ENCODE assay signal across 10 cellular contexts in the genomic region with DNA sequence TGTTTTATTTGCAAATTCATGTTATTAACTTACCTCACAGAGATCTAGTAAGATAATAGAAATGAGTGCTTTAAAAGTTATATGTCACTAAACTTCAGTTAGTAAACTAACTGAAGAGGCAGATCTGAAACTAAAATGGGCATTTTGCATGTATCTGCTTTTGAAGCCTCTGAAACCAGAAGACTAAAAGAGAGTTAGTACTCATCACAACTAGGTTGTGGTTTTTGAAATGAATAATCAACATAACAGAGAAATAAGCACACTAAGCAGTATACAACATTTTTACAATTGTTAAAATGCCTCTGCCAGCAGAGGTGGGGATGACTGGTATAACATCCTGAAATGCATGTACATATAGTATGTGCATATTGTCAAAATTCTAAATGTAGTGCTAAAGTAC.
DNase-seq lines count a peak whose midpoint lies in the region; ATAC-seq, FAIRE-seq and TF ChIP-seq lines count a peak whose summit lies in the region.
"Had no signal": no experiment of that assay in that cellular context is flagged by ENCODE, and none has a peak within 500 bp of the region (broad histone marks: within the 10 kb centered on the region; RNA-seq: fewer than 3 reads in every experiment).

No MANE protein-coding gene starts in this region.

- TF ChIP-seq EP300 in GM12878 (IDR thresholded peaks at IDR 0.05; ENCODE audit: borderline replicate concordance in 1 of 2, control insufficient read depth in 1 of 2, low read depth in 2 of 2, low read length in 2 of 2) (no peak), tibial nerve (IDR thresholded peaks at IDR 0.05) (no peak)

- in situ Hi-C loops in GM12878 (cut with MboI), result no loop called here

- no peak for TF ChIP-seq CTCF in GM12878 (IDR thresholded peaks at IDR 0.05 in 2 of 3, conservative IDR thresholded peaks at IDR 0.05 in 1 of 3; ENCODE audit: control insufficient read depth in 2 of 3, extremely low read depth in 1 of 3, insufficient read depth in 1 of 3, low read depth in 3 of 3, low read length in 3 of 3)
- no peak for TF ChIP-seq CTCF in tibial nerve (IDR thresholded peaks at IDR 0.05)

- peak; percentile 83 for FAIRE-seq in GM12878 (lab: Jason Lieb, UNC)

- DNase-seq in GM12878 (ENCODE audit: low read depth, low spot score) (peak; percentile 42), tibial nerve (ENCODE audit: low spot score in 2 of 2) (no peak), C1 segment of cervical spinal cord (lab: John Stamatoyannopoulos, UW) (no peak)
- no peak for DNase-seq in activated CD4-positive, alpha-beta T cell treated with anti-CD3 and anti-CD28 coated beads for 4 hours
- DNase-seq: activated CD4-positive, alpha-beta memory T cell treated with anti-CD3 and anti-CD28 coated beads for 36 hours; NCI-H1694 treated with DMSO at 0.1 percent for 48 hours; upper lobe of left lung had no signal

- ATAC-seq in GM18907 (IDR thresholded peaks at IDR 0.05; ENCODE audit: unreplicated experiment) (peak; percentile 100), GM21576 (IDR thresholded peaks at IDR 0.05; ENCODE audit: unreplicated experiment) (peak; percentile 100), HG03066 (IDR thresholded peaks at IDR 0.05; ENCODE audit: low read depth, unreplicated experiment) (peak; percentile 100), GM12878 (peak; percentile 89)

- H3K9ac ChIP-seq in GM12878 (ENCODE audit: control insufficient read depth, insufficient read depth, low read length), result no peak overlapping the region

- no peaks in the 10 kb centered on the region for H3K79me2 ChIP-seq in GM12878 (ENCODE audit: control insufficient read depth, insufficient read depth, low read length)

- H3K4me1 ChIP-seq in GM12878 (ENCODE audit: control insufficient read depth, insufficient read depth, low read length) (peaks cover 4% of the 10 kb centered on the region; the same call in 1 of the 2 replicates), tibial nerve (no peaks in the 10 kb centered on the region)
- H3K4me1 ChIP-seq: upper lobe of left lung had no signal

- H2AFZ ChIP-seq in GM12878 (ENCODE audit: control insufficient read depth, low read depth, low read length), result no peak overlapping the region

- CTCF ChIA-PET in GM12878 (lab: Yijun Ruan, JAX), result no interaction called here

- H3K4me3 ChIP-seq in GM12878 (no peak overlapping the region), tibial nerve (no peak overlapping the region)
- H3K4me3 ChIP-seq: upper lobe of left lung had no signal

- H3K27me3 ChIP-seq in GM12878 (replicated peaks in 1 of 2; ENCODE audit: control insufficient read depth in 2 of 2, insufficient read depth in 2 of 2, low read length in 1 of 2), result no peaks in the 10 kb centered on the region; a peak in 1 of 4 replicates
- H3K27me3 ChIP-seq in tibial nerve, result no peaks in the 10 kb centered on the region
- H3K27me3 ChIP-seq: upper lobe of left lung had no signal

- SMC1A ChIA-PET in GM12878 (lab: Charles Lee; ENCODE audit: uncharacterized antibody, unreplicated experiment), result interaction anchor here (0.8 kb wide), 1 partner anchor 254 kb away, joined by 3 read pairs; no protein-coding TSS in a partner anchor

- no TSS peak for BruUV-seq in GM12878 (replicated peaks; lab: Mats Ljungman, UMichigan)

- intact Hi-C loops in GM12878 (cut with micrococcal nuclease; ENCODE audit: unreplicated experiment), result no loop called here

- H4K20me1 ChIP-seq in GM12878 (ENCODE audit: control insufficient read depth, insufficient read depth), result no peaks in the 10 kb centered on the region

- RAD21 ChIA-PET in GM12878 (lab: Charles Lee; ENCODE audit: unreplicated experiment), result no interaction called here

- H3K4me2 ChIP-seq in GM12878 (ENCODE audit: control insufficient read depth, insufficient read depth), result peak overlapping the region; percentile 2; the same call in 1 of the 2 replicates

- TF ChIP-seq RAD21 in GM12878 (IDR thresholded peaks at IDR 0.05; ENCODE audit: insufficient read depth, low read depth, low read length), result no peak

- H3K9me3 ChIP-seq in GM12878 (replicated peaks; ENCODE audit: control insufficient read depth, insufficient read depth, low read length), result no peaks in the 10 kb centered on the region
- no peaks in the 10 kb centered on the region for H3K9me3 ChIP-seq in tibial nerve
- H3K9me3 ChIP-seq: upper lobe of left lung had no signal

- H3K36me3 ChIP-seq in GM12878 (ENCODE audit: control insufficient read depth in 2 of 2, insufficient read depth in 2 of 2, low read length in 1 of 2), result no peaks in the 10 kb centered on the region
- H3K36me3 ChIP-seq in tibial nerve, result no peaks in the 10 kb centered on the region
- H3K36me3 ChIP-seq: upper lobe of left lung had no signal

- no peak for TF ChIP-seq POLR2A in GM12878 (IDR thresholded peaks at IDR 0.05; ENCODE audit: low read depth, low read length)
- TF ChIP-seq POLR2A in tibial nerve (IDR thresholded peaks at IDR 0.05), result no peak

- POLR2A ChIA-PET in GM12878 (lab: Charles Lee), result no interaction called here

- H3K27ac ChIP-seq in GM12878 (ENCODE audit: control insufficient read depth, insufficient read depth) (no peak overlapping the region), tibial nerve (no peak overlapping the region)
- H3K27ac ChIP-seq: upper lobe of left lung had no signal

TF ChIP-seq in GM12878, 131 proteins besides CTCF, POLR2A, EP300 and RAD21:
- peak; percentile 65 for TF ChIP-seq MEF2B (IDR thresholded peaks at IDR 0.05; ENCODE audit: partially characterized antibody, poor library complexity, severe bottlenecking)
- TF ChIP-seq NR2F1 (conservative IDR thresholded peaks at IDR 0.05), result no peak
- TF ChIP-seq, protein P1, sequence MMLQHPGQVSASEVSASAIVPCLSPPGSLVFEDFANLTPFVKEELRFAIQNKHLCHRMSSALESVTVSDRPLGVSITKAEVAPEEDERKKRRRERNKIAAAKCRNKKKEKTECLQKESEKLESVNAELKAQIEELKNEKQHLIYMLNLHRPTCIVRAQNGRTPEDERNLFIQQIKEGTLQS (IDR thresholded peaks at IDR 0.05; ENCODE audit: borderline replicate concordance, extremely low read depth, low read depth, low read length), result no peak
- TF ChIP-seq SP1 (IDR thresholded peaks at IDR 0.05; ENCODE audit: low read depth, low read length), result no peak
- TF ChIP-seq ZNF24 (IDR thresholded peaks at IDR 0.05), result no peak
- TF ChIP-seq TCF7 (IDR thresholded peaks at IDR 0.05; ENCODE audit: borderline replicate concordance), result 0 out of 2 replicates have a peak, but pooled peaks have one; percentile 28
- no peak for TF ChIP-seq TBL1XR1 (IDR thresholded peaks at IDR 0.05; ENCODE audit: low read depth, low read length)
- TF ChIP-seq, protein P2, sequence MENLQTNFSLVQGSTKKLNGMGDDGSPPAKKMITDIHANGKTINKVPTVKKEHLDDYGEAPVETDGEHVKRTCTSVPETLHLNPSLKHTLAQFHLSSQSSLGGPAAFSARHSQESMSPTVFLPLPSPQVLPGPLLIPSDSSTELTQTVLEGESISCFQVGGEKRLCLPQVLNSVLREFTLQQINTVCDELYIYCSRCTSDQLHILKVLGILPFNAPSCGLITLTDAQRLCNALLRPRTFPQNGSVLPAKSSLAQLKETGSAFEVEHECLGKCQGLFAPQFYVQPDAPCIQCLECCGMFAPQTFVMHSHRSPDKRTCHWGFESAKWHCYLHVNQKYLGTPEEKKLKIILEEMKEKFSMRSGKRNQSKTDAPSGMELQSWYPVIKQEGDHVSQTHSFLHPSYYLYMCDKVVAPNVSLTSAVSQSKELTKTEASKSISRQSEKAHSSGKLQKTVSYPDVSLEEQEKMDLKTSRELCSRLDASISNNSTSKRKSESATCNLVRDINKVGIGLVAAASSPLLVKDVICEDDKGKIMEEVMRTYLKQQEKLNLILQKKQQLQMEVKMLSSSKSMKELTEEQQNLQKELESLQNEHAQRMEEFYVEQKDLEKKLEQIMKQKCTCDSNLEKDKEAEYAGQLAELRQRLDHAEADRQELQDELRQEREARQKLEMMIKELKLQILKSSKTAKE (IDR thresholded peaks at IDR 0.05; ENCODE audit: low read depth, poor library complexity, severe bottlenecking), result no peak
- TF ChIP-seq, protein P3, sequence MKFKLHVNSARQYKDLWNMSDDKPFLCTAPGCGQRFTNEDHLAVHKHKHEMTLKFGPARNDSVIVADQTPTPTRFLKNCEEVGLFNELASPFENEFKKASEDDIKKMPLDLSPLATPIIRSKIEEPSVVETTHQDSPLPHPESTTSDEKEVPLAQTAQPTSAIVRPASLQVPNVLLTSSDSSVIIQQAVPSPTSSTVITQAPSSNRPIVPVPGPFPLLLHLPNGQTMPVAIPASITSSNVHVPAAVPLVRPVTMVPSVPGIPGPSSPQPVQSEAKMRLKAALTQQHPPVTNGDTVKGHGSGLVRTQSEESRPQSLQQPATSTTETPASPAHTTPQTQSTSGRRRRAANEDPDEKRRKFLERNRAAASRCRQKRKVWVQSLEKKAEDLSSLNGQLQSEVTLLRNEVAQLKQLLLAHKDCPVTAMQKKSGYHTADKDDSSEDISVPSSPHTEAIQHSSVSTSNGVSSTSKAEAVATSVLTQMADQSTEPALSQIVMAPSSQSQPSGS (IDR thresholded peaks at IDR 0.05; ENCODE audit: low read length), result peak; percentile 57; the same call in 1 of the 2 replicates
- TF ChIP-seq ZNF217 (IDR thresholded peaks at IDR 0.05), result peak; percentile 28; the same call in 1 of the 2 replicates
- TF ChIP-seq CREM (IDR thresholded peaks at IDR 0.05; ENCODE audit: low read depth), result no peak
- peak; percentile 44 for TF ChIP-seq JUNB (IDR thresholded peaks at IDR 0.05)
- TF ChIP-seq MEF2A (IDR thresholded peaks at IDR 0.05; ENCODE audit: insufficient read depth, low read depth, low read length), result peak; percentile 80; the same call in 1 of the 2 replicates
- peak; percentile 87 for TF ChIP-seq RUNX3 (IDR thresholded peaks at IDR 0.05; ENCODE audit: low read length)
- TF ChIP-seq YY1 (IDR thresholded peaks at IDR 0.05; ENCODE audit: low read depth, low read length), result no peak
- TF ChIP-seq KDM1A (IDR thresholded peaks at IDR 0.05; ENCODE audit: borderline replicate concordance), result no peak
- TF ChIP-seq SMAD1 (IDR thresholded peaks at IDR 0.05; ENCODE audit: low read depth, partially characterized antibody), result no peak
- TF ChIP-seq NFIC (IDR thresholded peaks at IDR 0.05; ENCODE audit: low read depth, low read length), result 0 out of 2 replicates have a peak, but pooled peaks have one; percentile 52
- TF ChIP-seq FOXM1 (IDR thresholded peaks at IDR 0.05; ENCODE audit: low read depth, low read length), result no peak; the same call in 1 of the 2 replicates
- no peak for TF ChIP-seq SMARCA5 (IDR thresholded peaks at IDR 0.05)
- 0 out of 2 replicates have a peak, but pooled peaks have one; percentile 44 for TF ChIP-seq IRF4 (IDR thresholded peaks at IDR 0.05; ENCODE audit: low read depth, low read length)
